In genomic region chr15:71575474-71576045, GRCh38 we compare ENCODE assay signal across 9 cellular contexts.
DNase-seq lines count a peak whose midpoint lies in the region; ATAC-seq, FAIRE-seq and TF ChIP-seq lines count a peak whose summit lies in the region.
"Had no signal": no experiment of that assay in that cellular context is flagged by ENCODE, and none has a peak within 500 bp of the region (broad histone marks: within the 10 kb centered on the region; RNA-seq: fewer than 3 reads in every experiment).

No MANE protein-coding gene starts in this region.

- no peaks in the 10 kb centered on the region for H3K36me3 ChIP-seq in A673 (ENCODE audit: insufficient read depth, low read length, poor library complexity, severe bottlenecking)

- H3K9me3 ChIP-seq in A673 (ENCODE audit: low read depth, low read length, poor library complexity, severe bottlenecking): no peaks in the 10 kb centered on the region

- H3K27me3 ChIP-seq in A673 (replicated peaks; ENCODE audit: insufficient read depth, low read depth, low read length, poor library complexity): peaks cover 77% of the 10 kb centered on the region

- H3K27ac ChIP-seq in A673 (ENCODE audit: low read depth, low read length, poor library complexity, severe bottlenecking): no peak overlapping the region

- ATAC-seq in SK-N-SH treated with all-trans-retinoic acid at 6 μM for 48 hours (peak; percentile 48; the same call in 1 of the 3 replicates), HG02884 (IDR thresholded peaks at IDR 0.05; ENCODE audit: unreplicated experiment) (no peak)

- H3K4me3 ChIP-seq in A673 (ENCODE audit: low read depth, low read length, poor library complexity, severe bottlenecking): no peak overlapping the region

- H3K4me1 ChIP-seq in A673 (ENCODE audit: insufficient read depth, low read length, poor library complexity, severe bottlenecking): no peaks in the 10 kb centered on the region

- intact Hi-C loops in A673 (cut with micrococcal nuclease; ENCODE audit: unreplicated experiment): loop anchor here (5.0 to 10.0 kb wide), 2 partner anchors 77 to 159 kb away; no protein-coding TSS in a partner anchor

- BruUV-seq in A673 (replicated peaks; lab: Mats Ljungman, UMichigan): no TSS peak

- peak; percentile 5 for FAIRE-seq in islet of Langerhans (lab: Jason Lieb, UNC)

- TF ChIP-seq CTCF in A673 (conservative IDR thresholded peaks at IDR 0.05; ENCODE audit: low read depth, low read length): peak; percentile 61
- TF ChIP-seq CTCF in GM12874 (IDR thresholded peaks at IDR 0.05; ENCODE audit: insufficient read depth, low read depth, low read length): peak; percentile 22; the same call in 1 of the 2 replicates

- CTCF ChIA-PET in A673 (lab: Charles Lee): interaction anchor here (0.6 to 1.2 kb wide), 3 partner anchors 164 to 275 kb away, joined by 4 read pairs; no protein-coding TSS in a partner anchor

- POLR2A ChIA-PET in A673 (lab: Charles Lee; ENCODE audit: low non-redundant PET): interaction anchor here (0.6 kb wide), 1 partner anchor 543 kb away, joined by 5 read pairs; no protein-coding TSS in a partner anchor

- DNase-seq in A673 (ENCODE audit: low spot score) (peak; percentile 24), NCI-H1105 (lab: John Stamatoyannopoulos, UW) (no peak), AG08396 (ENCODE audit: low spot score) (no peak)
- DNase-seq in activated naive CD4-positive, alpha-beta T cell treated with Interleukin-2 at 50 U/mL for 16 hours: no peak
- DNase-seq: GF-D8 had no signal

TF ChIP-seq in SK-N-SH treated with all-trans-retinoic acid at 6 μM for 48 hours, 23 proteins besides CTCF, POLR2A, EP300 and RAD21:
- TF ChIP-seq ARNTL (CRISPR knock-in tag; IDR thresholded peaks at IDR 0.05; ENCODE audit: borderline replicate concordance, low read depth) (no peak), SNAI2 (CRISPR knock-in tag; IDR thresholded peaks at IDR 0.05) (no peak), RARB (CRISPR knock-in tag; IDR thresholded peaks at IDR 0.05) (no peak), ZNF8 (CRISPR knock-in tag; IDR thresholded peaks at IDR 0.05) (no peak), CREB5 (CRISPR knock-in tag; IDR thresholded peaks at IDR 0.05; ENCODE audit: low read depth) (no peak), ISL1 (CRISPR knock-in tag; IDR thresholded peaks at IDR 0.05) (no peak), GLIS3 (CRISPR knock-in tag; IDR thresholded peaks at IDR 0.05) (no peak), PPARA (CRISPR knock-in tag; IDR thresholded peaks at IDR 0.05; ENCODE audit: borderline replicate concordance) (no peak), OSR1 (CRISPR knock-in tag; IDR thresholded peaks at IDR 0.05) (no peak), ZNF70 (CRISPR knock-in tag; IDR thresholded peaks at IDR 0.05) (no peak), ZNF565 (CRISPR knock-in tag; conservative IDR thresholded peaks at IDR 0.05; ENCODE audit: low read depth) (no peak), TCF4 (CRISPR knock-in tag; IDR thresholded peaks at IDR 0.05; ENCODE audit: borderline replicate concordance) (no peak), ZC3H10 (CRISPR knock-in tag; IDR thresholded peaks at IDR 0.05) (no peak), TSHZ2 (CRISPR knock-in tag; IDR thresholded peaks at IDR 0.05) (no peak), ESRRG (CRISPR knock-in tag; IDR thresholded peaks at IDR 0.05) (no peak), TOX (CRISPR knock-in tag; IDR thresholded peaks at IDR 0.05; ENCODE audit: borderline replicate concordance) (no peak), ZFP3 (CRISPR knock-in tag; IDR thresholded peaks at IDR 0.05) (no peak), CSRNP3 (CRISPR knock-in tag; IDR thresholded peaks at IDR 0.05) (no peak), CSDC2 (CRISPR knock-in tag; IDR thresholded peaks at IDR 0.05) (no peak), POU6F1 (CRISPR knock-in tag; IDR thresholded peaks at IDR 0.05; ENCODE audit: borderline replicate concordance, low read depth) (no peak)
